In genomic region chr3:142976621-142977398, GRCh38 we compare ENCODE assay signal across 8 cellular contexts. TPM values are rescaled to one million over a fixed set of nuclear protein-coding genes. Genes with fewer than 3 reads are reported as not detected.
DNase-seq lines count a peak whose midpoint lies in the region; ATAC-seq and TF ChIP-seq lines count a peak whose summit lies in the region.

No MANE protein-coding gene starts in this region.

- no peaks in the 10 kb centered on the region for H3K27me3 ChIP-seq in GM23248 (replicated peaks; ENCODE audit: insufficient read depth)
- H3K27me3 ChIP-seq in SK-N-SH (ENCODE audit: insufficient read depth), result no peaks in the 10 kb centered on the region
- H3K27me3 ChIP-seq in CD8-positive, alpha-beta T cell (ENCODE audit: insufficient read depth, low read length), result peaks cover 4% of the 10 kb centered on the region

- H4K20me1 ChIP-seq in GM23248 (ENCODE audit: insufficient read depth), result no peaks in the 10 kb centered on the region
- no peaks in the 10 kb centered on the region for H4K20me1 ChIP-seq in SK-N-SH (ENCODE audit: insufficient read depth)

- ATAC-seq in sciatic nerve (peak; percentile 91), GM19455 (IDR thresholded peaks at IDR 0.05; ENCODE audit: unreplicated experiment) (no peak)
- no peak for ATAC-seq in CD8-positive, alpha-beta T cell

- H3K9me3 ChIP-seq in GM23248 (ENCODE audit: low read depth), result no peaks in the 10 kb centered on the region
- H3K9me3 ChIP-seq in SK-N-SH, result no peaks in the 10 kb centered on the region
- no peaks in the 10 kb centered on the region for H3K9me3 ChIP-seq in CD8-positive, alpha-beta T cell (ENCODE audit: low read length)

- intact Hi-C loops in sciatic nerve (cut with DNase I), result no loop called here
- intact Hi-C loops in CD8-positive, alpha-beta T cell (cut with DNase I, micrococcal nuclease), result no loop called here

- DNase-seq in GM23248, result peak; percentile 96
- peak; percentile 66 for DNase-seq in SK-N-SH
- DNase-seq in glomerular endothelial cell (ENCODE audit: extremely low read depth, low read depth, low spot score), result peak; percentile 64
- peak; percentile 79 for DNase-seq in sciatic nerve (ENCODE audit: low spot score)
- DNase-seq in CD8-positive, alpha-beta T cell, result no peak
- DNase-seq in stimulated activated CD4-positive, alpha-beta T cell treated with anti-CD3 and anti-CD28 coated beads, Interleukin-12 subunit alpha, Interleukin-12 subunit beta, amount 100 ng/mL, for 4 hours, result no peak
- DNase-seq in stimulated activated CD8-positive, alpha-beta memory T cell treated with anti-CD3 and anti-CD28 coated beads, Interleukin-4, amount 100 ng/mL, for 48 hours, result no peak

- no peak for TF ChIP-seq RAD21 in SK-N-SH (IDR thresholded peaks at IDR 0.05; ENCODE audit: low read length)

- H3K27ac Mint-ChIP-seq in CD8-positive, alpha-beta T cell, result no peak overlapping the region

- POLR2A ChIA-PET in SK-N-SH (lab: Yijun Ruan, JAX), result no interaction called here
- POLR2A ChIA-PET in CD8-positive, alpha-beta T cell (lab: Charles Lee), result no interaction called here

- no peak overlapping the region for H2AFZ ChIP-seq in GM23248
- 0 out of 2 replicates have a peak overlapping the region, but pooled peaks have one; percentile 26 for H2AFZ ChIP-seq in SK-N-SH (ENCODE audit: low read depth)

- H3K9me2 ChIP-seq in GM23248 (ENCODE audit: insufficient read depth) (no peaks in the 10 kb centered on the region), SK-N-SH (no peaks in the 10 kb centered on the region)

- no peak overlapping the region for H3K4me3 ChIP-seq in GM23248
- no peak overlapping the region for H3K4me3 ChIP-seq in SK-N-SH (ENCODE audit: low read depth in 2 of 2, low read length in 1 of 2)
- H3K4me3 ChIP-seq in CD8-positive, alpha-beta T cell (ENCODE audit: low read depth, low read length), result no peak overlapping the region

- H3K4me3 Mint-ChIP-seq in CD8-positive, alpha-beta T cell, result no peak overlapping the region

- no peak for TF ChIP-seq CTCF in SK-N-SH (IDR thresholded peaks at IDR 0.05)
- TF ChIP-seq CTCF in CD8-positive, alpha-beta T cell (IDR thresholded peaks at IDR 0.05), result no peak

- H3F3A ChIP-seq in GM23248 (ENCODE audit: insufficient read depth), result peaks cover 14% of the 10 kb centered on the region
- peaks cover 18% of the 10 kb centered on the region for H3F3A ChIP-seq in SK-N-SH (replicated peaks; ENCODE audit: insufficient read depth)

- no peaks in the 10 kb centered on the region for H3K9me3 Mint-ChIP-seq in CD8-positive, alpha-beta T cell

- peak; percentile 25 to 65; a peak in 2 of 4 replicates for TF ChIP-seq EP300 in SK-N-SH (IDR thresholded peaks at IDR 0.05; ENCODE audit: borderline replicate concordance in 1 of 2, low read depth in 1 of 2, low read length in 1 of 2)

- H3K9ac ChIP-seq in GM23248 (no peak overlapping the region), SK-N-SH (no peak overlapping the region)

- H3K79me2 ChIP-seq in GM23248 (ENCODE audit: insufficient read depth) (no peaks in the 10 kb centered on the region), SK-N-SH (ENCODE audit: insufficient read depth) (no peaks in the 10 kb centered on the region)

- peaks cover 13% of the 10 kb centered on the region for H3K4me1 ChIP-seq in GM23248 (ENCODE audit: insufficient read depth)
- H3K4me1 ChIP-seq in SK-N-SH (ENCODE audit: control insufficient read depth in 1 of 2, insufficient read depth in 2 of 2, low read depth in 1 of 2, low read length in 1 of 2), result peaks cover 3 to 9% of the 10 kb centered on the region in 2 experiments; a peak in 3 of 4 replicates
- H3K4me1 ChIP-seq in CD8-positive, alpha-beta T cell (ENCODE audit: insufficient read depth, low read length), result no peaks in the 10 kb centered on the region

- CTCF ChIA-PET in SK-N-SH (lab: Yijun Ruan, JAX), result interaction anchor here (1.1 to 3.6 kb wide), 3 partner anchors 10 to 148 kb away, joined by 3 to 19 read pairs (median 3); no protein-coding TSS in a partner anchor
- CTCF ChIA-PET in CD8-positive, alpha-beta T cell (lab: Charles Lee), result no interaction called here

- H3K27ac ChIP-seq in GM23248 (peak overlapping the region; percentile 59), SK-N-SH (ENCODE audit: low read depth in 2 of 2, low read length in 1 of 2) (peak overlapping the region; percentile 55 to 74)
- H3K27ac ChIP-seq in CD8-positive, alpha-beta T cell (ENCODE audit: low read depth, low read length), result no peak overlapping the region

- 48 to 51% methylated on average over 8 of the region's 8 CpGs for WGBS in GM23248 (ENCODE audit: low coverage in 1 of 2, low lambda C conversion rate in 2 of 2, missing lambda C conversion rate in 2 of 2), 2 experiments
- WGBS in SK-N-SH (ENCODE audit: low lambda C conversion rate), result 35% methylated on average over 8 of the region's 8 CpGs

- peaks cover 23% of the 10 kb centered on the region for H3K27me3 Mint-ChIP-seq in CD8-positive, alpha-beta T cell (ENCODE audit: low read depth)

- in situ Hi-C loops in GM23248 (cut with MboI), result no loop called here

- H3K4me1 Mint-ChIP-seq in CD8-positive, alpha-beta T cell (ENCODE audit: low read depth), result no peaks in the 10 kb centered on the region

- H3K4me2 ChIP-seq in GM23248 (ENCODE audit: unreplicated experiment) (peak overlapping the region; percentile 36), SK-N-SH (0 out of 2 replicates have a peak overlapping the region, but pooled peaks have one; percentile 8)

- H3K36me3 ChIP-seq in GM23248 (ENCODE audit: low read depth) (no peaks in the 10 kb centered on the region), SK-N-SH (replicated peaks in 1 of 2; ENCODE audit: control insufficient read depth in 1 of 2, insufficient read depth in 2 of 2, low read length in 1 of 2) (no peaks in the 10 kb centered on the region)
- no peaks in the 10 kb centered on the region for H3K36me3 ChIP-seq in CD8-positive, alpha-beta T cell (ENCODE audit: insufficient read depth, low read length)

- H3K36me3 Mint-ChIP-seq in CD8-positive, alpha-beta T cell, result no peaks in the 10 kb centered on the region

TF ChIP-seq in SK-N-SH, 30 proteins besides CTCF, POLR2A, EP300 and RAD21 (continues in another document):
- TF ChIP-seq RFX5 (IDR thresholded peaks at IDR 0.05; ENCODE audit: low read length), result no peak
- no peak for TF ChIP-seq TAF1 (IDR thresholded peaks at IDR 0.05; ENCODE audit: borderline replicate concordance, low read depth, low read length)
- TF ChIP-seq JUND (IDR thresholded peaks at IDR 0.05), result peak; percentile 88
- TF ChIP-seq GATA2 (CRISPR knock-in tag; IDR thresholded peaks at IDR 0.05), result peak; percentile 79
- TF ChIP-seq, protein P1, sequence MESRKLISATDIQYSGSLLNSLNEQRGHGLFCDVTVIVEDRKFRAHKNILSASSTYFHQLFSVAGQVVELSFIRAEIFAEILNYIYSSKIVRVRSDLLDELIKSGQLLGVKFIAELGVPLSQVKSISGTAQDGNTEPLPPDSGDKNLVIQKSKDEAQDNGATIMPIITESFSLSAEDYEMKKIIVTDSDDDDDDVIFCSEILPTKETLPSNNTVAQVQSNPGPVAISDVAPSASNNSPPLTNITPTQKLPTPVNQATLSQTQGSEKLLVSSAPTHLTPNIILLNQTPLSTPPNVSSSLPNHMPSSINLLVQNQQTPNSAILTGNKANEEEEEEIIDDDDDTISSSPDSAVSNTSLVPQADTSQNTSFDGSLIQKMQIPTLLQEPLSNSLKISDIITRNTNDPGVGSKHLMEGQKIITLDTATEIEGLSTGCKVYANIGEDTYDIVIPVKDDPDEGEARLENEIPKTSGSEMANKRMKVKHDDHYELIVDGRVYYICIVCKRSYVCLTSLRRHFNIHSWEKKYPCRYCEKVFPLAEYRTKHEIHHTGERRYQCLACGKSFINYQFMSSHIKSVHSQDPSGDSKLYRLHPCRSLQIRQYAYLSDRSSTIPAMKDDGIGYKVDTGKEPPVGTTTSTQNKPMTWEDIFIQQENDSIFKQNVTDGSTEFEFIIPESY (IDR thresholded peaks at IDR 0.05; ENCODE audit: borderline replicate concordance, low read depth), result no peak; the same call in 1 of the 2 replicates
- peak; percentile 93 for TF ChIP-seq FOSL2 (IDR thresholded peaks at IDR 0.05; ENCODE audit: borderline replicate concordance, low read depth)
- no peak for TF ChIP-seq USF1 (IDR thresholded peaks at IDR 0.05; ENCODE audit: borderline replicate concordance, low read depth)
- TF ChIP-seq GABPA (IDR thresholded peaks at IDR 0.05; ENCODE audit: low read depth), result no peak
- 0 out of 2 replicates have a peak, but pooled peaks have one; percentile 7 for TF ChIP-seq TEAD4 (IDR thresholded peaks at IDR 0.05; ENCODE audit: borderline replicate concordance, insufficient read depth)

RNA-seq across cellular contexts. Expression of gene PAQR9, which starts 13.3 kb away (rescaled TPM):
- total RNA-seq in GM23248 (2014; rRNA removed; shearing (Covaris generic)), result not detected in 2 replicates
- polyA plus RNA-seq in GM23248 (2016; fragmentation: Nextera tagmentation; extraction: Ambion mirVana), result not detected in 2 replicates
- polyA plus RNA-seq in SK-N-SH (2012; rRNA removed), result 0.10 and 0.16 TPM in 2 replicates
- polyA plus RNA-seq in SK-N-SH (2012; cell fraction: cytosol; rRNA removed), result 0.15 and 0.16 TPM in 2 replicates
- 0.15 and 0.23 TPM in 2 replicates for polyA plus RNA-seq in SK-N-SH (2012; cell fraction: nucleus; rRNA removed)
- total RNA-seq in glomerular endothelial cell, result not detected in 2 replicates
- total RNA-seq in sciatic nerve, result 0.13 TPM
- total RNA-seq in CD8-positive, alpha-beta T cell, result not detected

RNA-seq across cellular contexts. Expression of gene U2SURP, which starts 24.6 kb away (rescaled TPM):
- 40.2 and 48.1 TPM in 2 replicates for total RNA-seq in GM23248 (2014; rRNA removed; shearing (Covaris generic))
- polyA plus RNA-seq in GM23248 (2016; fragmentation: Nextera tagmentation; extraction: Ambion mirVana) (66.1 and 67.2 TPM in 2 replicates), SK-N-SH (2012; rRNA removed) (10.9 and 14.8 TPM in 2 replicates)
- 12.9 and 20.9 TPM in 2 replicates for polyA plus RNA-seq in SK-N-SH (2012; cell fraction: cytosol; rRNA removed)
- 21.8 and 38.2 TPM in 2 replicates for polyA plus RNA-seq in SK-N-SH (2012; cell fraction: nucleus; rRNA removed)
- total RNA-seq in glomerular endothelial cell (52.2 and 53.6 TPM in 2 replicates), sciatic nerve (125 TPM)
- total RNA-seq in CD8-positive, alpha-beta T cell, result 100 to 1,000 TPM; 186 TPM

Comparison
In these comparisons a context has a peak if more than half of its experiments do, and no peak if none do; other contexts are left out.
1. DNase-seq: peak in GM23248 (single experiment), SK-N-SH (single experiment), glomerular endothelial cell (single experiment) and sciatic nerve (single experiment); none in CD8-positive, alpha-beta T cell (0 of 7), stimulated activated CD4-positive, alpha-beta T cell treated with anti-CD3 and anti-CD28 coated beads, Interleukin-12 subunit alpha, Interleukin-12 subunit beta, amount 100 ng/mL, for 4 hours (single experiment) and stimulated activated CD8-positive, alpha-beta memory T cell treated with anti-CD3 and anti-CD28 coated beads, Interleukin-4, amount 100 ng/mL, for 48 hours (single experiment).